Comparison of ENCODE assay signal across 27 cellular contexts in genomic region chr7:37759519-37759918, GRCh38.
DNase-seq lines count a peak whose midpoint lies in the region; ATAC-seq and TF ChIP-seq lines count a peak whose summit lies in the region.
"Had no signal": no experiment of that assay in that cellular context is flagged by ENCODE, and none has a peak within 500 bp of the region (broad histone marks: within the 10 kb centered on the region; RNA-seq: fewer than 3 reads in every experiment).

No MANE protein-coding gene starts in this region.

- TF ChIP-seq CTCF in GM23338 (conservative IDR thresholded peaks at IDR 0.05; ENCODE audit: low read depth in 2 of 2): no peak

- H3K23ac ChIP-seq in neuronal stem cell (ENCODE audit: low read depth, low read length, poor library complexity): no peak overlapping the region

- no peaks in the 10 kb centered on the region for H3K9me3 ChIP-seq in neuronal stem cell (replicated peaks in 1 of 2; ENCODE audit: control insufficient read depth in 2 of 2, insufficient read depth in 1 of 2, low read depth in 1 of 2, low read length in 2 of 2)
- H3K9me3 ChIP-seq: mucosa of descending colon, Peyer's patch, SJSA1, suprapubic skin, uterus had no signal

- H3K4me1 ChIP-seq in neuronal stem cell (ENCODE audit: control insufficient read depth in 2 of 2, insufficient read depth in 1 of 2, low read depth in 1 of 2, low read length in 2 of 2) (peaks cover 3 to 8% of the 10 kb centered on the region in 2 donors), GM23338 (ENCODE audit: insufficient read depth) (no peaks in the 10 kb centered on the region)
- H3K4me1 ChIP-seq: Peyer's patch, SJSA1, suprapubic skin, uterus had no signal

- H3F3A ChIP-seq in GM23338 (replicated peaks; ENCODE audit: low read depth): no peaks in the 10 kb centered on the region

- no peak overlapping the region for H2BK15ac ChIP-seq in neuronal stem cell (ENCODE audit: low read length)

- H3K14ac ChIP-seq in neuronal stem cell (ENCODE audit: low read length): no peak overlapping the region

- no peaks in the 10 kb centered on the region for H3K9me2 ChIP-seq in GM23338 (ENCODE audit: insufficient read depth)

- H3K4me3 ChIP-seq in neuronal stem cell (ENCODE audit: low read length in 2 of 2): no peak overlapping the region
- no peak overlapping the region for H3K4me3 ChIP-seq in GM23338
- H3K4me3 ChIP-seq: mucosa of descending colon, Peyer's patch, SJSA1, suprapubic skin, uterus had no signal

- H3K27me3 Mint-ChIP-seq in GM23338 (ENCODE audit: insufficient read depth, low read depth, poor library complexity): peaks cover 1% of the 10 kb centered on the region

- no peak overlapping the region for H2BK5ac ChIP-seq in neuronal stem cell (ENCODE audit: low read length)

- no CpG with 5 or more reads among the region's 5 CpGs for WGBS in neuronal stem cell (ENCODE audit: extremely low coverage in 2 of 2, insufficient read length in 2 of 2, insufficient replicate concordance in 1 of 2), 2 donors

- no peak overlapping the region for H4K8ac ChIP-seq in neuronal stem cell (ENCODE audit: low read depth, low read length)

- no peak overlapping the region for H3K4me3 Mint-ChIP-seq in GM23338
- H3K4me3 Mint-ChIP-seq: activated CD8-positive, alpha-beta T cell treated with anti-CD3 and anti-CD28 coated beads for 36 hours; activated naive CD4-positive, alpha-beta T cell treated with anti-CD3 and anti-CD28 coated beads, Interleukin-2, amount 50 U/mL, for 24 hours; activated T-helper 17 cell treated with anti-CD3 and anti-CD28 coated beads, Interleukin-2, amount 50 U/mL, for 72 hours; nephron progenitor cell; stimulated activated effector memory CD8-positive, alpha-beta T cell treated with anti-CD3 and anti-CD28 coated beads, Interleukin-12 subunit alpha, Interleukin-12 subunit beta, amount 100 ng/mL, for 72 hours had no signal

- no peak overlapping the region for H2AK5ac ChIP-seq in neuronal stem cell (ENCODE audit: low read depth, low read length)

- no peak overlapping the region for H3K9ac ChIP-seq in neuronal stem cell (ENCODE audit: low read depth, low read length, poor library complexity)

- no peaks in the 10 kb centered on the region for H3K36me3 ChIP-seq in neuronal stem cell (replicated peaks in 1 of 2; ENCODE audit: control insufficient read depth in 2 of 2, insufficient read depth in 2 of 2, low read length in 2 of 2)
- H3K36me3 ChIP-seq in GM23338 (ENCODE audit: insufficient read depth): no peaks in the 10 kb centered on the region
- H3K36me3 ChIP-seq: Peyer's patch, SJSA1, suprapubic skin, uterus had no signal

- no peaks in the 10 kb centered on the region for H4K20me1 ChIP-seq in GM23338 (replicated peaks; ENCODE audit: insufficient read depth)

- peaks cover 3% of the 10 kb centered on the region; the same call in 1 of the 3 replicates for H3K36me3 Mint-ChIP-seq in GM23338 (ENCODE audit: low read depth)
- H3K36me3 Mint-ChIP-seq: activated naive CD4-positive, alpha-beta T cell treated with anti-CD3 and anti-CD28 coated beads, Interleukin-2, amount 50 U/mL, for 24 hours; stimulated activated effector memory CD8-positive, alpha-beta T cell treated with anti-CD3 and anti-CD28 coated beads, Interleukin-12 subunit alpha, Interleukin-12 subunit beta, amount 100 ng/mL, for 72 hours had no signal

- no peak overlapping the region for H3K4me2 ChIP-seq in neuronal stem cell (ENCODE audit: insufficient read depth, low read length, poor library complexity, severe bottlenecking)
- no peak overlapping the region for H3K4me2 ChIP-seq in GM23338

- no peaks in the 10 kb centered on the region for H3K79me1 ChIP-seq in neuronal stem cell (ENCODE audit: low read depth, low read length)

- no peak overlapping the region for H3K27ac Mint-ChIP-seq in GM23338
- H3K27ac Mint-ChIP-seq: activated CD8-positive, alpha-beta T cell treated with anti-CD3 and anti-CD28 coated beads for 36 hours; activated naive CD4-positive, alpha-beta T cell treated with anti-CD3 and anti-CD28 coated beads, Interleukin-2, amount 50 U/mL, for 24 hours; activated T-helper 17 cell treated with anti-CD3 and anti-CD28 coated beads, Interleukin-2, amount 50 U/mL, for 72 hours; nephron progenitor cell; stimulated activated effector memory CD8-positive, alpha-beta T cell treated with anti-CD3 and anti-CD28 coated beads, Interleukin-12 subunit alpha, Interleukin-12 subunit beta, amount 100 ng/mL, for 72 hours had no signal

- peak overlapping the region; percentile 41 for H3K18ac ChIP-seq in neuronal stem cell (ENCODE audit: low read length)

- no peaks in the 10 kb centered on the region for H3K79me2 ChIP-seq in GM23338 (replicated peaks; ENCODE audit: insufficient read depth)

- H3K4ac ChIP-seq in neuronal stem cell (ENCODE audit: low read length): no peak overlapping the region

- H2BK12ac ChIP-seq in neuronal stem cell (ENCODE audit: low read length): no peak overlapping the region

- H4K91ac ChIP-seq in neuronal stem cell (ENCODE audit: low read depth, low read length, poor library complexity): no peak overlapping the region

- H3K27ac ChIP-seq in neuronal stem cell (replicated peaks; ENCODE audit: low read length) (no peak overlapping the region), GM23338 (ENCODE audit: low read depth) (no peak overlapping the region)
- H3K27ac ChIP-seq: Peyer's patch, SJSA1, suprapubic skin, uterus had no signal

- no peak overlapping the region for H2BK120ac ChIP-seq in neuronal stem cell (ENCODE audit: low read depth, low read length)

- H3K27me3 ChIP-seq in neuronal stem cell (ENCODE audit: control insufficient read depth in 3 of 3, insufficient read depth in 3 of 3, low read depth in 1 of 3, low read length in 3 of 3): no peaks in the 10 kb centered on the region
- no peaks in the 10 kb centered on the region for H3K27me3 ChIP-seq in GM23338 (ENCODE audit: insufficient read depth)
- H3K27me3 ChIP-seq: Peyer's patch, SJSA1, suprapubic skin, uterus had no signal

- H2AFZ ChIP-seq in neuronal stem cell (ENCODE audit: low read length) (peak overlapping the region; percentile 15), GM23338 (no peak overlapping the region)

- ATAC-seq in left lobe of liver (no peak), GM23338 (no peak)
- ATAC-seq: activated CD8-positive, alpha-beta T cell treated with anti-CD3 and anti-CD28 coated beads for 36 hours; activated T-helper 17 cell treated with anti-CD3 and anti-CD28 coated beads, Interleukin-2, amount 50 U/mL, for 72 hours; mucosa of descending colon; sciatic nerve; stimulated activated effector memory CD8-positive, alpha-beta T cell treated with anti-CD3 and anti-CD28 coated beads, Interleukin-12 subunit alpha, Interleukin-12 subunit beta, amount 100 ng/mL, for 72 hours had no signal

- peaks cover 3% of the 10 kb centered on the region; the same call in 1 of the 3 replicates for H3K4me1 Mint-ChIP-seq in GM23338
- H3K4me1 Mint-ChIP-seq: activated naive CD4-positive, alpha-beta T cell treated with anti-CD3 and anti-CD28 coated beads, Interleukin-2, amount 50 U/mL, for 24 hours; activated T-helper 17 cell treated with anti-CD3 and anti-CD28 coated beads, Interleukin-2, amount 50 U/mL, for 72 hours; stimulated activated effector memory CD8-positive, alpha-beta T cell treated with anti-CD3 and anti-CD28 coated beads, Interleukin-12 subunit alpha, Interleukin-12 subunit beta, amount 100 ng/mL, for 72 hours had no signal

- peak; percentile 97 for DNase-seq in DMS 273 treated with DMSO at 0.1 percent for 48 hours (lab: John Stamatoyannopoulos, UW)
- DNase-seq in NCI-H1105 treated with DMSO at 0.1 percent for 48 hours (lab: John Stamatoyannopoulos, UW): peak; percentile 55
- peak; percentile 94 for DNase-seq in NCI-H82 (lab: John Stamatoyannopoulos, UW)
- DNase-seq in neuronal stem cell (ENCODE audit: low spot score): no peak
- DNase-seq in NCI-H526 (lab: John Stamatoyannopoulos, UW): no peak
- DNase-seq in left lobe of liver (ENCODE audit: low spot score): no peak
- DNase-seq in GM23338 (ENCODE audit: low spot score): no peak
- DNase-seq: activated CD4-positive, alpha-beta T cell treated with anti-CD3 and anti-CD28 coated beads for 1 hour; activated CD8-positive, alpha-beta T cell treated with anti-CD3 and anti-CD28 coated beads for 36 hours; Calu3; effector CD8-positive, alpha-beta T cell; H7; head of caudate nucleus; mucosa of descending colon; MV-4-11; NCI-H187 treated with DMSO at 0.1 percent for 48 hours; nephron progenitor cell; Peyer's patch; stimulated activated CD4-positive, alpha-beta T cell treated with anti-CD3 and anti-CD28 coated beads, Interleukin-4, amount 100 ng/mL, for 24 hours; T-helper 1 cell; uterus had no signal

- H3K9me3 Mint-ChIP-seq in GM23338: peaks cover 3% of the 10 kb centered on the region; the same call in 1 of the 3 replicates
- H3K9me3 Mint-ChIP-seq: activated naive CD4-positive, alpha-beta T cell treated with anti-CD3 and anti-CD28 coated beads, Interleukin-2, amount 50 U/mL, for 24 hours; activated T-helper 17 cell treated with anti-CD3 and anti-CD28 coated beads, Interleukin-2, amount 50 U/mL, for 72 hours; stimulated activated effector memory CD8-positive, alpha-beta T cell treated with anti-CD3 and anti-CD28 coated beads, Interleukin-12 subunit alpha, Interleukin-12 subunit beta, amount 100 ng/mL, for 72 hours had no signal

TF ChIP-seq in GM23338, 12 proteins besides CTCF, POLR2A, EP300 and RAD21 (continues in another document):
- no peak for TF ChIP-seq ZNF114 (CRISPR knock-in tag; IDR thresholded peaks at IDR 0.05)
- no peak for TF ChIP-seq EZH2phosphoT487 (IDR thresholded peaks at IDR 0.05; ENCODE audit: unreplicated experiment)

Comparison
In these comparisons a context has a peak if more than half of its experiments do, and no peak if none do; other contexts are left out.
1. DNase-seq: peak in DMS 273 treated with DMSO at 0.1 percent for 48 hours (single experiment), NCI-H1105 treated with DMSO at 0.1 percent for 48 hours (single experiment) and NCI-H82 (single experiment); none in neuronal stem cell (single experiment), NCI-H526 (0 of 2), left lobe of liver (single experiment) and GM23338 (single experiment).